Comparison of ENCODE assay signal across 10 cellular contexts in the genomic region with DNA sequence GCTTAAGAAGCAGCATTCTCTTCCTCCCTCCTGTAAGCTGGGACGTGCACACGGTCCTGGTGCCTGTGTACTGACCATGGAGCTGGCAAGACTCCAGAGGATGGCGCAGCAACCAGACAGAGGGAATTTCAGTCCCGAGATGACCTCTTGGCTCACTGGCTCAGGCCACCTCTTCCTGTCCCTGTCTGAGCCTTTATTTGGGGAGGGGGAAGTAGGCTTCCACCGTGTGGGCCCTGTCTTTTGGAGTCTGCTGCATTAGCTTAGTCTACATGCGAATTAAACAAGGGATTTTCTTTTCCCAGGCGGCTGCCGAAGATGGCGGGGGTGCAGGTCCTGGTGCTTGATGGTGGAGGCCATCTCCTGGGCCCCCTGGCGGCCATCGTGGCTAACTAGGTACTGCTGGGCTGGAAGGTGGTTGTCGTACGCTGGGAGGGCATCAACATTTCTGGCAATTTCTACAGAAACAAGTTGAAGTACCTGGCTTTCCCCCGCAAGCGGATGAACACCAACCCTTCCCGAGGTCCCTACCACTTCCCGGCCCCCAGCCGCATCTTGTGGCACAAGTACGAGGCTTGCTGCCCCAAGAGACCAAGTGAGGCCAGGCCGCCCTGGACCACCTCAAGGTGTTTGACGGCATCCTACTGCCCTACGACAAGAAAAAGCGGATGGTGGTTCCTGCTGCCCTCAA. TPM values are rescaled to one million over a fixed set of nuclear protein-coding genes. Genes with fewer than 3 reads are reported as not detected.
DNase-seq lines count a peak whose midpoint lies in the region; ATAC-seq and TF ChIP-seq lines count a peak whose summit lies in the region.
"Had no signal": no experiment of that assay in that cellular context is flagged by ENCODE, and none has a peak within 500 bp of the region (broad histone marks: within the 10 kb centered on the region; RNA-seq: fewer than 3 reads in every experiment).

No MANE protein-coding gene starts in this region.

- no peak for TF ChIP-seq EP300 in SK-N-SH (IDR thresholded peaks at IDR 0.05; ENCODE audit: borderline replicate concordance in 1 of 2, low read depth in 1 of 2, low read length in 1 of 2)

- no peak overlapping the region for H3K4me2 ChIP-seq in SK-N-SH

- H4K20me1 ChIP-seq in SK-N-SH (ENCODE audit: insufficient read depth), result no peaks in the 10 kb centered on the region

- no peaks in the 10 kb centered on the region for H3K9me3 ChIP-seq in SK-N-SH
- no peaks in the 10 kb centered on the region for H3K9me3 ChIP-seq in endodermal cell (ENCODE audit: control insufficient read depth, low read length)
- H3K9me3 ChIP-seq in MG63, result no peaks in the 10 kb centered on the region; the same call in 1 of the 2 replicates
- H3K9me3 ChIP-seq: BLaER1 had no signal

- WGBS in SK-N-SH (ENCODE audit: low lambda C conversion rate), result 84% methylated on average over 14 of the region's 23 CpGs
- 79 to 87% methylated on average over 15 to 23 of the region's 23 CpGs for WGBS in endodermal cell (ENCODE audit: insufficient coverage in 1 of 2, insufficient read length in 1 of 2), 2 experiments

- H3K9ac ChIP-seq in SK-N-SH (no peak overlapping the region), endodermal cell (ENCODE audit: extremely low read depth, low read length, poor library complexity, severe bottlenecking) (no peak overlapping the region)
- H3K9ac ChIP-seq: BLaER1 had no signal

- no peak overlapping the region for H3K4me3 Mint-ChIP-seq in endodermal cell
- peak overlapping the region; percentile 39 for H3K4me3 Mint-ChIP-seq in progenitor cell of endocrine pancreas (ENCODE audit: low read depth)

- H3K4me3 ChIP-seq in SK-N-SH (ENCODE audit: low read depth in 2 of 2, low read length in 1 of 2), result no peak overlapping the region; a peak in 1 of 4 replicates
- H3K4me3 ChIP-seq in endodermal cell (ENCODE audit: low read length), result no peak overlapping the region
- H3K4me3 ChIP-seq in MG63, result no peak overlapping the region
- H3K4me3 ChIP-seq: BLaER1 had no signal

- H3K4me1 ChIP-seq in SK-N-SH (ENCODE audit: control insufficient read depth in 1 of 2, insufficient read depth in 2 of 2, low read depth in 1 of 2, low read length in 1 of 2) (peaks cover 0 to 10% of the 10 kb centered on the region in 2 experiments; a peak in 1 of 4 replicates), endodermal cell (ENCODE audit: control insufficient read depth, insufficient read depth, low read length) (no peaks in the 10 kb centered on the region)

- H3K27me3 Mint-ChIP-seq in endodermal cell (ENCODE audit: insufficient read depth) (peaks cover 66% of the 10 kb centered on the region), progenitor cell of endocrine pancreas (peaks cover 82% of the 10 kb centered on the region)

- no peak for ATAC-seq in SK-N-SH treated with all-trans-retinoic acid at 6 μM for 48 hours
- no peak for ATAC-seq in omental fat pad (ENCODE audit: low FRiP score)

- H3K36me3 Mint-ChIP-seq in endodermal cell (ENCODE audit: low read depth) (no peaks in the 10 kb centered on the region), progenitor cell of endocrine pancreas (ENCODE audit: insufficient read depth) (no peaks in the 10 kb centered on the region)

- H3K9me3 Mint-ChIP-seq in endodermal cell, result no peaks in the 10 kb centered on the region
- no peaks in the 10 kb centered on the region for H3K9me3 Mint-ChIP-seq in progenitor cell of endocrine pancreas (ENCODE audit: low read depth)

- peak; percentile 41 for DNase-seq in SK-N-SH
- peak; percentile 14 for DNase-seq in NCI-H82 treated with DMSO at 0.1 percent for 48 hours (lab: John Stamatoyannopoulos, UW; ENCODE audit: unreplicated experiment)
- peak; percentile 78 for DNase-seq in endodermal cell
- DNase-seq in progenitor cell of endocrine pancreas (ENCODE audit: low spot score, unreplicated experiment), result no peak
- no peak for DNase-seq in MG63
- DNase-seq in occipital lobe (lab: John Stamatoyannopoulos, UW), result no peak
- DNase-seq in omental fat pad (ENCODE audit: low spot score), result no peak

- H3K27ac Mint-ChIP-seq in endodermal cell (no peak overlapping the region), progenitor cell of endocrine pancreas (no peak overlapping the region)

- TF ChIP-seq CTCF in SK-N-SH (IDR thresholded peaks at IDR 0.05) (peak; percentile 29; the same call in 1 of the 2 replicates), endodermal cell (conservative IDR thresholded peaks at IDR 0.05) (peak; percentile 68), progenitor cell of endocrine pancreas (IDR thresholded peaks at IDR 0.05; ENCODE audit: unreplicated experiment) (peak; percentile 38), omental fat pad (IDR thresholded peaks at IDR 0.05) (no peak)

- H3F3A ChIP-seq in SK-N-SH (replicated peaks; ENCODE audit: insufficient read depth), result no peaks in the 10 kb centered on the region

- CTCF ChIA-PET in SK-N-SH (lab: Yijun Ruan, JAX), result interaction anchor here (0.6 to 7.8 kb wide), 6 partner anchors 8 to 592 kb away, joined by 3 to 83 read pairs (median 8); no protein-coding TSS in a partner anchor

- H3K4me1 Mint-ChIP-seq in endodermal cell (peaks cover 4% of the 10 kb centered on the region), progenitor cell of endocrine pancreas (ENCODE audit: low read depth) (peaks cover 4% of the 10 kb centered on the region)

- H3K27me3 ChIP-seq in SK-N-SH (ENCODE audit: insufficient read depth) (peaks cover 6% of the 10 kb centered on the region; the same call in 1 of the 2 replicates), endodermal cell (ENCODE audit: control insufficient read depth, insufficient read depth, low read length, poor library complexity, severe bottlenecking) (peaks cover 60% of the 10 kb centered on the region), MG63 (no peaks in the 10 kb centered on the region)

- H3K9me2 ChIP-seq in SK-N-SH, result no peaks in the 10 kb centered on the region

- no peak overlapping the region for H2AFZ ChIP-seq in SK-N-SH (ENCODE audit: low read depth)

- POLR2A ChIA-PET in SK-N-SH (lab: Yijun Ruan, JAX), result no interaction called here

- TF ChIP-seq RAD21 in SK-N-SH (IDR thresholded peaks at IDR 0.05; ENCODE audit: low read length), result no peak

- H3K27ac ChIP-seq in SK-N-SH (ENCODE audit: low read depth in 2 of 2, low read length in 1 of 2), result no peak overlapping the region
- H3K27ac ChIP-seq in endodermal cell (ENCODE audit: low read depth, low read length), result no peak overlapping the region
- H3K27ac ChIP-seq: BLaER1 had no signal

- no peaks in the 10 kb centered on the region for H3K79me2 ChIP-seq in SK-N-SH (ENCODE audit: insufficient read depth)

- H3K36me3 ChIP-seq in SK-N-SH (replicated peaks in 1 of 2; ENCODE audit: control insufficient read depth in 1 of 2, insufficient read depth in 2 of 2, low read length in 1 of 2), result no peaks in the 10 kb centered on the region
- no peaks in the 10 kb centered on the region for H3K36me3 ChIP-seq in endodermal cell (ENCODE audit: control insufficient read depth, insufficient read depth, low read length)
- H3K36me3 ChIP-seq in MG63, result no peaks in the 10 kb centered on the region; the same call in 1 of the 2 replicates

TF ChIP-seq in SK-N-SH, 30 proteins besides CTCF, POLR2A, EP300 and RAD21 (continues in another document):
- TF ChIP-seq SMC3 (IDR thresholded peaks at IDR 0.05; ENCODE audit: low read depth, low read length) (no peak), YY1 (IDR thresholded peaks at IDR 0.05; ENCODE audit: low read depth) (no peak), RFX5 (IDR thresholded peaks at IDR 0.05; ENCODE audit: low read length) (no peak)

RNA-seq across cellular contexts. Expression of gene IL24, which starts 10.2 kb away (rescaled TPM):
- polyA plus RNA-seq in SK-N-SH (2012; rRNA removed), result 0.03 TPM in 1 of 2 replicates, not detected in the other
- polyA plus RNA-seq in SK-N-SH (2012; cell fraction: cytosol; rRNA removed), result 0.03 TPM in 1 of 2 replicates, not detected in the other
- polyA plus RNA-seq in SK-N-SH (2012; cell fraction: nucleus; rRNA removed), result not detected in 2 replicates
- total RNA-seq in endodermal cell, result not detected
- not detected for polyA plus RNA-seq in endodermal cell (2013, experiment 1 of 2)
- polyA plus RNA-seq in endodermal cell (2013, experiment 2 of 2), result not detected
- total RNA-seq in progenitor cell of endocrine pancreas, result not detected in 2 replicates
- not detected in 2 replicates for total RNA-seq in MG63 (2014; rRNA removed; shearing (Covaris generic); ENCODE audit: low replicate concordance)
- total RNA-seq in occipital lobe, result not detected
- 10 to 100 TPM in 1 of 4 donors, 1 to 10 TPM in 1, not detected in 2; 5.1 to 65.1 TPM for total RNA-seq in omental fat pad
- total RNA-seq: skeletal muscle tissue had no signal

RNA-seq across cellular contexts. Expression of gene FCMR, which starts 14.3 kb away (rescaled TPM):
- polyA plus RNA-seq in SK-N-SH (2012; rRNA removed), result 0.05 and 0.15 TPM in 2 replicates
- polyA plus RNA-seq in SK-N-SH (2012; cell fraction: cytosol; rRNA removed), result 0.03 and 0.14 TPM in 2 replicates
- not detected in 2 replicates for polyA plus RNA-seq in SK-N-SH (2012; cell fraction: nucleus; rRNA removed)
- total RNA-seq in endodermal cell (not detected), progenitor cell of endocrine pancreas (not detected in 2 replicates), occipital lobe (0.47 TPM), omental fat pad (10 to 100 TPM in 1 of 4 donors, 1 to 10 TPM in 3; 3.2 to 23.2 (median 9.0) TPM)
- polyA plus RNA-seq in endodermal cell (2013, experiment 1 of 2), result not detected
- polyA plus RNA-seq in endodermal cell (2013, experiment 2 of 2), result not detected
- total RNA-seq in MG63 (2014; rRNA removed; shearing (Covaris generic); ENCODE audit: low replicate concordance), result 0.36 TPM in 1 of 2 replicates, not detected in the other

RNA-seq across cellular contexts. Expression of gene PIGR, which starts 38.8 kb away (rescaled TPM):
- polyA plus RNA-seq in SK-N-SH (2012; rRNA removed), result not detected in 2 replicates
- not detected in 2 replicates for polyA plus RNA-seq in SK-N-SH (2012; cell fraction: cytosol; rRNA removed)
- polyA plus RNA-seq in SK-N-SH (2012; cell fraction: nucleus; rRNA removed), result not detected in 2 replicates
- total RNA-seq in endodermal cell, result not detected
- not detected for polyA plus RNA-seq in endodermal cell (2013, experiment 1 of 2)
- polyA plus RNA-seq in endodermal cell (2013, experiment 2 of 2), result not detected
- total RNA-seq in progenitor cell of endocrine pancreas, result not detected in 2 replicates
- total RNA-seq in MG63 (2014; rRNA removed; shearing (Covaris generic); ENCODE audit: low replicate concordance), result not detected in 2 replicates
- total RNA-seq in occipital lobe, result not detected
- under 1 TPM in 2 of 4 donors, not detected in 2; 0.24 to 0.44 TPM for total RNA-seq in omental fat pad

RNA-seq across cellular contexts. Expression of gene IL20, which starts 42.0 kb away (rescaled TPM):
- polyA plus RNA-seq in SK-N-SH (2012; rRNA removed), result not detected in 2 replicates
- not detected in 2 replicates for polyA plus RNA-seq in SK-N-SH (2012; cell fraction: cytosol; rRNA removed)
- not detected in 2 replicates for polyA plus RNA-seq in SK-N-SH (2012; cell fraction: nucleus; rRNA removed)
- not detected for total RNA-seq in endodermal cell
- polyA plus RNA-seq in endodermal cell (2013, experiment 1 of 2), result not detected
- not detected for polyA plus RNA-seq in endodermal cell (2013, experiment 2 of 2)
- not detected in 2 replicates for total RNA-seq in progenitor cell of endocrine pancreas
- not detected in 2 replicates for total RNA-seq in MG63 (2014; rRNA removed; shearing (Covaris generic); ENCODE audit: low replicate concordance)
- total RNA-seq in occipital lobe, result 0.47 TPM
- total RNA-seq in omental fat pad, result 1 to 10 TPM in 2 of 4 donors, under 1 TPM in 1, not detected in 1; 0.82 to 8.6 (median 8.2) TPM
- total RNA-seq: skeletal muscle tissue had no signal

Comparison
In these comparisons a context has a peak if more than half of its experiments do, and no peak if none do; other contexts are left out.
1. DNase-seq: peak in SK-N-SH (single experiment), NCI-H82 treated with DMSO at 0.1 percent for 48 hours (single experiment) and endodermal cell (single experiment); none in progenitor cell of endocrine pancreas (single experiment), MG63 (single experiment), occipital lobe (single experiment) and omental fat pad (single experiment).
2. CTCF ChIP-seq: peak in SK-N-SH (single experiment), endodermal cell (single experiment) and progenitor cell of endocrine pancreas (single experiment); none in omental fat pad (0 of 3).